ENCODE assay signal across 10 cellular contexts in genomic region chr20:38601216-38602184, GRCh38. TPM values are rescaled to one million over a fixed set of nuclear protein-coding genes. Genes with fewer than 3 reads are reported as not detected.
A peak's percentile ranks its signal among the peaks of the same experiment; 100 is the strongest.
DNase-seq lines count a peak whose midpoint lies in the region; ATAC-seq lines count a peak whose summit lies in the region.
"Had no signal": no experiment of that assay in that cellular context is flagged by ENCODE, and none has a peak within 500 bp of the region (broad histone marks: within the 10 kb centered on the region; RNA-seq: fewer than 3 reads in every experiment).

Gene ARHGAP40 (plus strand): TSS chr20:38601809.

- no peaks in the 10 kb centered on the region for H3K9me3 ChIP-seq in aorta (ENCODE audit: control insufficient read depth, low read length)
- H3K9me3 ChIP-seq: heart right ventricle had no signal

- H3K36me3 ChIP-seq in aorta (ENCODE audit: control insufficient read depth in 1 of 2, insufficient read depth in 2 of 2, low read length in 1 of 2): no peaks in the 10 kb centered on the region
- H3K36me3 ChIP-seq: heart right ventricle had no signal

- no peak within 1 kb of the TSS for H3K27ac ChIP-seq in aorta (ENCODE audit: low read depth in 1 of 2, low read length in 2 of 2)
- H3K27ac ChIP-seq: heart right ventricle had no signal

- WGBS in aorta, 2 donors: 7 to 8% methylated on average over 42 of the region's 42 CpGs

- H3K9me3 Mint-ChIP-seq in activated naive CD4-positive, alpha-beta T cell treated with anti-CD3 and anti-CD28 coated beads, Interleukin-2, amount 50 U/mL, for 72 hours: no peaks in the 10 kb centered on the region
- H3K9me3 Mint-ChIP-seq: IgD-negative memory B cell had no signal

- no peak within 1 kb of the TSS for H3K4me3 ChIP-seq in aorta (ENCODE audit: low read length in 2 of 2)
- H3K4me3 ChIP-seq: heart right ventricle had no signal

- H3K36me3 Mint-ChIP-seq in activated naive CD4-positive, alpha-beta T cell treated with anti-CD3 and anti-CD28 coated beads, Interleukin-2, amount 50 U/mL, for 72 hours: no peaks in the 10 kb centered on the region
- H3K36me3 Mint-ChIP-seq: IgD-negative memory B cell had no signal

- DNase-seq in ELR (ENCODE audit: low read depth): peak; percentile 68
- peak in 1 of 2 donors; percentile 44 for DNase-seq in activated naive CD4-positive, alpha-beta T cell treated with anti-CD3 and anti-CD28 coated beads, Interleukin-2, amount 50 U/mL, for 72 hours (ENCODE audit: low spot score in 2 of 2)
- DNase-seq in left kidney (ENCODE audit: low read depth, low spot score): peak; percentile 66
- no peak for DNase-seq in aorta
- DNase-seq in CD1c-positive myeloid dendritic cell (ENCODE audit: extremely low spot score): no peak
- no peak for DNase-seq in activated gamma-delta T cell treated with Interleukin-2 at 50 U/mL for 16 hours
- DNase-seq: heart right ventricle had no signal

- H3K27ac Mint-ChIP-seq in activated naive CD4-positive, alpha-beta T cell treated with anti-CD3 and anti-CD28 coated beads, Interleukin-2, amount 50 U/mL, for 72 hours: no peak within 1 kb of the TSS
- H3K27ac Mint-ChIP-seq: IgD-negative memory B cell had no signal

- ATAC-seq in HG02973 (IDR thresholded peaks at IDR 0.05; ENCODE audit: unreplicated experiment) (peak; percentile 76), aorta (ENCODE audit: low FRiP score) (peak; percentile 29), GM19455 (IDR thresholded peaks at IDR 0.05; ENCODE audit: unreplicated experiment) (no peak)
- ATAC-seq in activated naive CD4-positive, alpha-beta T cell treated with anti-CD3 and anti-CD28 coated beads, Interleukin-2, amount 50 U/mL, for 72 hours: peak; percentile 74 to 93

- H3K27me3 ChIP-seq in aorta (ENCODE audit: control insufficient read depth in 1 of 2, insufficient read depth in 2 of 2, low read length in 1 of 2): peaks cover 0 to 3% of the 10 kb centered on the region in 2 donors

- intact Hi-C loops in aorta (cut with DNase I): no loop called here

- no peaks in the 10 kb centered on the region for H3K4me1 ChIP-seq in aorta (ENCODE audit: control insufficient read depth in 1 of 2, insufficient read depth in 2 of 2, low read length in 2 of 2)

RNA-seq across cellular contexts. Expression of gene ARHGAP40, which starts in this region (rescaled TPM):
- not detected for total RNA-seq in activated naive CD4-positive, alpha-beta T cell treated with anti-CD3 and anti-CD28 coated beads, Interleukin-2, amount 50 U/mL, for 72 hours
- total RNA-seq in aorta: not detected
- not detected for polyA plus RNA-seq in aorta
- total RNA-seq: heart right ventricle had no signal
- polyA plus RNA-seq: heart right ventricle, IgD-negative memory B cell had no signal

Comparison
In these comparisons a context has a peak if more than half of its experiments do, and no peak if none do; other contexts are left out.
1. Peak in ATAC-seq in activated naive CD4-positive, alpha-beta T cell treated with anti-CD3 and anti-CD28 coated beads, Interleukin-2, amount 50 U/mL, for 72 hours; RNA of the gene not detected or under 1 TPM.
2. Peak in ATAC-seq in aorta; RNA of the gene not detected or under 1 TPM.
3. DNase-seq: peak in ELR (single experiment) and left kidney (single experiment); none in aorta (0 of 2), CD1c-positive myeloid dendritic cell (single experiment) and activated gamma-delta T cell treated with Interleukin-2 at 50 U/mL for 16 hours (single experiment).